ENCODE assay signal across 1 cellular context in the genomic region with DNA sequence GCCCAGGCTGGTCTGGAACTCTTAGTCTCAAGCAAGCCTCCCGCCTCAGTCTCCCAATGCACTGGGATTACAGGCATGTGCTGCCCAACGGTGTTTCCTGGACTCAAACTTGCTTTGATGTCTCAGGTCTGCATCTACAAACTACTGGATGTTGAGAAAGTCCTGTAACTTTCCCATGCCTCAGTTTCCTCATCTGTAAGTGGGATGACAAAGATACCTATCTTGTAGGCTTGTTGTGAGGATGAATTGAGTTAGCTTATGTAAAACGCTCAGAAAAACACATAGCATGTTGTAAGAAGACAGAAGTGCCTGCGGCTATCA.
TF ChIP-seq lines count a peak whose summit lies in the region.

No MANE protein-coding gene starts in this region.

TF ChIP-seq in HCT116, 20 proteins besides CTCF, POLR2A, EP300 and RAD21 (continued from another document):
- TF ChIP-seq, protein P1, sequence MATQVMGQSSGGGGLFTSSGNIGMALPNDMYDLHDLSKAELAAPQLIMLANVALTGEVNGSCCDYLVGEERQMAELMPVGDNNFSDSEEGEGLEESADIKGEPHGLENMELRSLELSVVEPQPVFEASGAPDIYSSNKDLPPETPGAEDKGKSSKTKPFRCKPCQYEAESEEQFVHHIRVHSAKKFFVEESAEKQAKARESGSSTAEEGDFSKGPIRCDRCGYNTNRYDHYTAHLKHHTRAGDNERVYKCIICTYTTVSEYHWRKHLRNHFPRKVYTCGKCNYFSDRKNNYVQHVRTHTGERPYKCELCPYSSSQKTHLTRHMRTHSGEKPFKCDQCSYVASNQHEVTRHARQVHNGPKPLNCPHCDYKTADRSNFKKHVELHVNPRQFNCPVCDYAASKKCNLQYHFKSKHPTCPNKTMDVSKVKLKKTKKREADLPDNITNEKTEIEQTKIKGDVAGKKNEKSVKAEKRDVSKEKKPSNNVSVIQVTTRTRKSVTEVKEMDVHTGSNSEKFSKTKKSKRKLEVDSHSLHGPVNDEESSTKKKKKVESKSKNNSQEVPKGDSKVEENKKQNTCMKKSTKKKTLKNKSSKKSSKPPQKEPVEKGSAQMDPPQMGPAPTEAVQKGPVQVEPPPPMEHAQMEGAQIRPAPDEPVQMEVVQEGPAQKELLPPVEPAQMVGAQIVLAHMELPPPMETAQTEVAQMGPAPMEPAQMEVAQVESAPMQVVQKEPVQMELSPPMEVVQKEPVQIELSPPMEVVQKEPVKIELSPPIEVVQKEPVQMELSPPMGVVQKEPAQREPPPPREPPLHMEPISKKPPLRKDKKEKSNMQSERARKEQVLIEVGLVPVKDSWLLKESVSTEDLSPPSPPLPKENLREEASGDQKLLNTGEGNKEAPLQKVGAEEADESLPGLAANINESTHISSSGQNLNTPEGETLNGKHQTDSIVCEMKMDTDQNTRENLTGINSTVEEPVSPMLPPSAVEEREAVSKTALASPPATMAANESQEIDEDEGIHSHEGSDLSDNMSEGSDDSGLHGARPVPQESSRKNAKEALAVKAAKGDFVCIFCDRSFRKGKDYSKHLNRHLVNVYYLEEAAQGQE (IDR thresholded peaks at IDR 0.05; ENCODE audit: low read depth) = no peak
- TF ChIP-seq CEBPB (IDR thresholded peaks at IDR 0.05; ENCODE audit: low read depth) (no peak), CBX3 (IDR thresholded peaks at IDR 0.05; ENCODE audit: low read depth) (no peak), ELF1 (IDR thresholded peaks at IDR 0.05; ENCODE audit: borderline replicate concordance, low read depth) (no peak), SP1 (IDR thresholded peaks at IDR 0.05; ENCODE audit: low read depth) (no peak), TCF7L2 (IDR thresholded peaks at IDR 0.05; ENCODE audit: borderline replicate concordance, extremely low read depth, insufficient read depth, insufficient read length) (no peak), ZFX (IDR thresholded peaks at IDR 0.05) (no peak), ZNF274 (IDR thresholded peaks at IDR 0.05; ENCODE audit: low read depth, low read length) (no peak), YY1 (IDR thresholded peaks at IDR 0.05; ENCODE audit: extremely low read depth, insufficient replicate concordance, low read depth, low read length) (no peak)
- TF ChIP-seq, protein P2, sequence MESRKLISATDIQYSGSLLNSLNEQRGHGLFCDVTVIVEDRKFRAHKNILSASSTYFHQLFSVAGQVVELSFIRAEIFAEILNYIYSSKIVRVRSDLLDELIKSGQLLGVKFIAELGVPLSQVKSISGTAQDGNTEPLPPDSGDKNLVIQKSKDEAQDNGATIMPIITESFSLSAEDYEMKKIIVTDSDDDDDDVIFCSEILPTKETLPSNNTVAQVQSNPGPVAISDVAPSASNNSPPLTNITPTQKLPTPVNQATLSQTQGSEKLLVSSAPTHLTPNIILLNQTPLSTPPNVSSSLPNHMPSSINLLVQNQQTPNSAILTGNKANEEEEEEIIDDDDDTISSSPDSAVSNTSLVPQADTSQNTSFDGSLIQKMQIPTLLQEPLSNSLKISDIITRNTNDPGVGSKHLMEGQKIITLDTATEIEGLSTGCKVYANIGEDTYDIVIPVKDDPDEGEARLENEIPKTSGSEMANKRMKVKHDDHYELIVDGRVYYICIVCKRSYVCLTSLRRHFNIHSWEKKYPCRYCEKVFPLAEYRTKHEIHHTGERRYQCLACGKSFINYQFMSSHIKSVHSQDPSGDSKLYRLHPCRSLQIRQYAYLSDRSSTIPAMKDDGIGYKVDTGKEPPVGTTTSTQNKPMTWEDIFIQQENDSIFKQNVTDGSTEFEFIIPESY (IDR thresholded peaks at IDR 0.05; ENCODE audit: extremely low read depth, insufficient replicate concordance, low read length) = no peak
